In the genomic region with DNA sequence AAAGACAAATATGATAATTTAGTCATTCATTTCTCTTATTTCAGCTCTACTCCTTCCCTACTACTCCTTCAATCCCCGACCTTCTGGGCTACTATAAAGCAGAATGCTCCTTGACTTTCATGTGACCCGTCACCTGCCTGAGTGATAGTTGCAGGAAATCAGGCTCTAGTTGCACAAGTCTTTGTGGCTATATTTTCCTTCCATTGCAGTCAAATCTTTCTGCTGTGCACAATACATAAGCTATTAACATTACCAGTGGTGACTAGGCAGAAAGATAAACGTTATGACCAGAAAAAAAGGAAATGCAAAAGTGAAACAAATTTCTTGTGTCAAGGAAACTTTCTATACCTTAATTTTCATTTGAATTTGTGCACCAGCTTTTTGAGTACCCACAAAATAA, we compare ENCODE assay signal across 8 cellular contexts. TPM values are rescaled to one million over a fixed set of nuclear protein-coding genes. Genes with fewer than 3 reads are reported as not detected.
A peak's percentile ranks its signal among the peaks of the same experiment; 100 is the strongest.
DNase-seq lines count a peak whose midpoint lies in the region; ATAC-seq, FAIRE-seq and TF ChIP-seq lines count a peak whose summit lies in the region.

No MANE protein-coding gene starts in this region.

- no peak for FAIRE-seq in H1 (lab: Jason Lieb, UNC)

- H3K27me3 ChIP-seq in H1 (replicated peaks in 1 of 4; ENCODE audit: control insufficient read depth in 3 of 4, extremely low read depth in 1 of 4, insufficient read depth in 3 of 4, low read length in 3 of 4): no peaks in the 10 kb centered on the region
- H3K27me3 ChIP-seq in CD4-positive, alpha-beta T cell (ENCODE audit: control insufficient read depth, insufficient read depth, low read length): no peaks in the 10 kb centered on the region
- no peaks in the 10 kb centered on the region for H3K27me3 ChIP-seq in MG63

- no peak overlapping the region for H3K9ac ChIP-seq in H1 (replicated peaks in 1 of 4; ENCODE audit: extremely low read depth in 1 of 4, low read depth in 3 of 4, low read length in 3 of 4)

- CTCF ChIA-PET in Calu3 (lab: Charles Lee) (interaction anchor here (0.8 to 1.4 kb wide), 4 partner anchors 10 to 444 kb away, joined by 3 to 5 read pairs (median 4); no protein-coding TSS in a partner anchor), H1 (lab: Charles Lee; ENCODE audit: partially characterized antibody) (interaction anchor here (0.7 kb wide), 1 partner anchor 82 kb away, joined by 3 read pairs; no protein-coding TSS in a partner anchor)
- CTCF ChIA-PET in CD4-positive, alpha-beta T cell (lab: Charles Lee): no interaction called here

- H3K36me3 ChIP-seq in H1 (ENCODE audit: control insufficient read depth in 2 of 4, insufficient read depth in 4 of 4, low read length in 3 of 4) (no peaks in the 10 kb centered on the region), MG63 (no peaks in the 10 kb centered on the region)

- H4K8ac ChIP-seq in H1 (ENCODE audit: extremely low read depth, insufficient read depth, low read length): no peak overlapping the region

- H2BK20ac ChIP-seq in H1 (ENCODE audit: low read length): no peak overlapping the region

- TF ChIP-seq CTCF in Calu3 (IDR thresholded peaks at IDR 0.05; ENCODE audit: unreplicated experiment): no peak
- TF ChIP-seq CTCF in H1 (IDR thresholded peaks at IDR 0.05; ENCODE audit: control extremely low read depth in 1 of 3, insufficient read depth in 1 of 3, low read depth in 1 of 3, low read length in 3 of 3): no peak
- TF ChIP-seq CTCF in CD4-positive, alpha-beta T cell (IDR thresholded peaks at IDR 0.05): no peak

- DNase-seq in Calu3 (peak; percentile 47), H1 (ENCODE audit: low read depth in 1 of 2, low spot score in 2 of 2) (no peak), hippocampal formation (lab: John Stamatoyannopoulos, UW) (no peak), MG63 (no peak), DMS79 (lab: John Stamatoyannopoulos, UW) (no peak)
- no peak for DNase-seq in CD4-positive, alpha-beta T cell

- TF ChIP-seq EP300 in H1 (IDR thresholded peaks at IDR 0.05; ENCODE audit: borderline replicate concordance in 1 of 2, low read depth in 2 of 2, low read length in 2 of 2): no peak

- H3K4me2 ChIP-seq in H1 (ENCODE audit: insufficient read depth in 1 of 2, low read depth in 2 of 2, low read length in 2 of 2): no peak overlapping the region

- no peak overlapping the region for H2AK5ac ChIP-seq in H1 (ENCODE audit: low read depth, low read length)

- no peak overlapping the region for H3K18ac ChIP-seq in H1 (ENCODE audit: extremely low read depth, low read length)

- POLR2A ChIA-PET in H1 (lab: Charles Lee; ENCODE audit: partially characterized antibody): no interaction called here
- POLR2A ChIA-PET in CD4-positive, alpha-beta T cell (lab: Charles Lee): no interaction called here

- ATAC-seq in GM21381 (IDR thresholded peaks at IDR 0.05; ENCODE audit: unreplicated experiment) (peak; percentile 79), HG03565 (IDR thresholded peaks at IDR 0.05; ENCODE audit: unreplicated experiment) (peak; percentile 39)
- no peak for ATAC-seq in CD4-positive, alpha-beta T cell (ENCODE audit: poor library complexity)

- H3K9me3 ChIP-seq in H1 (ENCODE audit: insufficient read depth in 2 of 2, low read depth in 1 of 2, low read length in 1 of 2) (no peaks in the 10 kb centered on the region), MG63 (no peaks in the 10 kb centered on the region)
- H3K9me3 ChIP-seq in CD4-positive, alpha-beta T cell (ENCODE audit: control insufficient read depth, low read length): no peaks in the 10 kb centered on the region

- no peaks in the 10 kb centered on the region for H4K20me1 ChIP-seq in H1 (replicated peaks in 1 of 2; ENCODE audit: control insufficient read depth in 1 of 2, insufficient read depth in 2 of 2, low read length in 2 of 2)

- H3K4me1 ChIP-seq in H1 (replicated peaks in 1 of 4; ENCODE audit: control insufficient read depth in 3 of 4, insufficient read depth in 4 of 4, low read length in 3 of 4): no peaks in the 10 kb centered on the region

- 89% methylated on average over 3 of the region's 3 CpGs; no CpG with 5 or more reads in 1 of the 2 experiments for WGBS in H1 (ENCODE audit: extremely low coverage in 1 of 2, insufficient coverage in 1 of 2, insufficient read length in 1 of 2, insufficient replicate concordance in 2 of 2, low coverage in 1 of 2, low lambda C conversion rate in 2 of 2, missing lambda C conversion rate in 1 of 2), 2 experiments

- H2BK12ac ChIP-seq in H1 (ENCODE audit: low read depth, low read length): no peak overlapping the region

- no TSS peak for BruUV-seq in Calu3 (replicated peaks; lab: Mats Ljungman, UMichigan)

- no peaks in the 10 kb centered on the region for H3K79me1 ChIP-seq in H1 (ENCODE audit: low read depth, low read length)

- H3K79me2 ChIP-seq in H1 (ENCODE audit: control insufficient read depth in 1 of 2, insufficient read depth in 2 of 2, low read length in 2 of 2): no peaks in the 10 kb centered on the region

- H3K4ac ChIP-seq in H1 (replicated peaks; ENCODE audit: insufficient read length, low read depth, low read length): no peak overlapping the region

- no peaks in the 10 kb centered on the region for H3K9me3 Mint-ChIP-seq in Calu3 (ENCODE audit: low read depth, unreplicated experiment)
- H3K9me3 Mint-ChIP-seq in CD4-positive, alpha-beta T cell: no peaks in the 10 kb centered on the region

- H2BK15ac ChIP-seq in H1 (ENCODE audit: low read length): no peak overlapping the region

- H4K91ac ChIP-seq in H1 (replicated peaks; ENCODE audit: insufficient read length, low read length): no peak overlapping the region

- H3K4me1 Mint-ChIP-seq in Calu3 (ENCODE audit: low read depth, unreplicated experiment): peaks cover 22% of the 10 kb centered on the region
- H3K4me1 Mint-ChIP-seq in CD4-positive, alpha-beta T cell (ENCODE audit: low read depth): peaks cover 12% of the 10 kb centered on the region

- no peak for TF ChIP-seq POLR2A in H1 (IDR thresholded peaks at IDR 0.05; ENCODE audit: control extremely low read depth in 1 of 2, low read depth in 2 of 2, low read length in 2 of 2)

- no peak overlapping the region for H3K23ac ChIP-seq in H1 (ENCODE audit: insufficient read length)

- peak overlapping the region; percentile 76 for H3K27ac Mint-ChIP-seq in Calu3 (ENCODE audit: unreplicated experiment)
- no peak overlapping the region for H3K27ac Mint-ChIP-seq in CD4-positive, alpha-beta T cell

- H3K27me3 Mint-ChIP-seq in Calu3 (ENCODE audit: unreplicated experiment): no peaks in the 10 kb centered on the region
- H3K27me3 Mint-ChIP-seq in CD4-positive, alpha-beta T cell: peaks cover 4% of the 10 kb centered on the region

- no peak overlapping the region for H2BK120ac ChIP-seq in H1 (replicated peaks; ENCODE audit: low read depth, low read length)

- no peak overlapping the region for H4K5ac ChIP-seq in H1 (ENCODE audit: insufficient read length, low read depth, low read length)

- no peak overlapping the region for H3K14ac ChIP-seq in H1 (ENCODE audit: insufficient read length)

- no peak for TF ChIP-seq RAD21 in H1 (IDR thresholded peaks at IDR 0.05 in 1 of 2, conservative IDR thresholded peaks at IDR 0.05 in 1 of 2; ENCODE audit: low read depth in 2 of 2, low read length in 2 of 2)

- H2AFZ ChIP-seq in H1 (ENCODE audit: low read length): peak overlapping the region; percentile 47

- H3K27ac ChIP-seq in H1 (ENCODE audit: low read depth, low read length): no peak overlapping the region
- H3K27ac ChIP-seq in CD4-positive, alpha-beta T cell (ENCODE audit: low read depth, low read length): no peak overlapping the region

- intact Hi-C loops in Calu3 (cut with micrococcal nuclease; ENCODE audit: unreplicated experiment): no loop called here
- intact Hi-C loops in CD4-positive, alpha-beta T cell (cut with DNase I, micrococcal nuclease): no loop called here

- peak overlapping the region; percentile 28 for H3K4me3 Mint-ChIP-seq in Calu3 (ENCODE audit: low read depth, unreplicated experiment)
- no peak overlapping the region for H3K4me3 Mint-ChIP-seq in CD4-positive, alpha-beta T cell

- no peak overlapping the region for H3K56ac ChIP-seq in H1 (replicated peaks; ENCODE audit: insufficient read length, low read depth, low read length)

- no peaks in the 10 kb centered on the region for H3K36me3 Mint-ChIP-seq in Calu3 (ENCODE audit: insufficient read depth, unreplicated experiment)
- H3K36me3 Mint-ChIP-seq in CD4-positive, alpha-beta T cell (ENCODE audit: low read depth): no peaks in the 10 kb centered on the region

- no peak overlapping the region for H2BK5ac ChIP-seq in H1 (ENCODE audit: low read depth, low read length)

- no peaks in the 10 kb centered on the region for H3K23me2 ChIP-seq in H1 (ENCODE audit: low read depth, low read length)

- no peak overlapping the region for H3K4me3 ChIP-seq in H1 (ENCODE audit: extremely low read depth in 1 of 4, insufficient read depth in 2 of 4, low read depth in 3 of 4, low read length in 4 of 4)
- H3K4me3 ChIP-seq in MG63: no peak overlapping the region

TF ChIP-seq in H1, 55 proteins besides CTCF, POLR2A, EP300 and RAD21 (continues in another document):
- TF ChIP-seq USF2 (IDR thresholded peaks at IDR 0.05; ENCODE audit: low read length) (no peak), KDM1A (IDR thresholded peaks at IDR 0.05; ENCODE audit: borderline replicate concordance, low read length) (no peak), CHD1 (IDR thresholded peaks at IDR 0.05; ENCODE audit: low read depth, low read length) (no peak), ASH2L (IDR thresholded peaks at IDR 0.05; ENCODE audit: low read length) (no peak), POU5F1 (IDR thresholded peaks at IDR 0.05; ENCODE audit: low read depth, low read length) (no peak), NRF1 (IDR thresholded peaks at IDR 0.05; ENCODE audit: low read depth, low read length) (no peak)

RNA-seq across cellular contexts. Expression of gene SUCNR1, which starts 2.3 kb away (rescaled TPM):
- total RNA-seq in Calu3 (2022): 0.07 TPM in 1 of 2 replicates, not detected in the other
- not detected in 2 replicates for total RNA-seq in H1 (2021; fragmentation: NEBNext Ultra II Directional; extraction: Animal tissue kit (Norgen Biotek cat#: 25700))
- not detected in 2 replicates for polyA plus RNA-seq in H1 (2011; rRNA removed)
- not detected for polyA plus RNA-seq in H1 (2011; cell fraction: cytosol; rRNA removed)
- not detected for polyA plus RNA-seq in H1 (2011; cell fraction: nucleus; rRNA removed)
- polyA plus RNA-seq in H1 (2012, experiment 1 of 2): not detected in 4 replicates
- not detected for polyA plus RNA-seq in H1 (2012, experiment 2 of 2)
- polyA plus RNA-seq in H1 (2013, experiment 1 of 2): under 0.01 TPM
- polyA plus RNA-seq in H1 (2013, experiment 2 of 2): not detected
- not detected in 2 replicates for polyA minus RNA-seq in H1 (2011; rRNA and poly(A)+ RNA removed)
- not detected for polyA minus RNA-seq in H1 (2011; cell fraction: cytosol; rRNA and poly(A)+ RNA removed)
- not detected for polyA minus RNA-seq in H1 (2011; cell fraction: nucleus; rRNA and poly(A)+ RNA removed)
- total RNA-seq in CD4-positive, alpha-beta T cell: not detected
- not detected in 2 replicates for total RNA-seq in MG63 (2014; rRNA removed; shearing (Covaris generic); ENCODE audit: low replicate concordance)
